Comparison of ENCODE assay signal across 17 cellular contexts in the genomic region with DNA sequence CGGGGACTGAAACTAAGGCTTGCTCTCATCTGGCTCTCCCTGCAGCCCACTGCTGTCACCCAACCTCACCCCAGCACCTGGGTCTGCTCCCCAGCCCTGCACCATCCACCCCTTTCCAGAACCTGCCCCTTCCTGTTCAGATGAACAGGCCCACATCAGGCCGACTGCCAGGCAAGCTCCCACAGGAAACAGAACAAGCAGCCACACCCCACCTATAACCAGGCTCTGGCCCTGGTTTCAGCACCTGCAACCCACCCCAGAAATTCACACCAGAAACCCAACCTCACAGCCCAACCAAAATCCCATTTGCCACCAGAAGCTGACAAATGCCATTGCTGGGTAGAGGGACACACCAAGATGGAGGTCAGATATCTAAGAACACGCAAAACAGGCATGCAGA.
DNase-seq lines count a peak whose midpoint lies in the region; ATAC-seq and TF ChIP-seq lines count a peak whose summit lies in the region.
"Had no signal": no experiment of that assay in that cellular context is flagged by ENCODE, and none has a peak within 500 bp of the region (broad histone marks: within the 10 kb centered on the region; RNA-seq: fewer than 3 reads in every experiment).

No MANE protein-coding gene starts in this region.

- H3K79me2 ChIP-seq in OCI-LY7 (ENCODE audit: insufficient read depth, low read depth, low read length), result peaks cover 15% of the 10 kb centered on the region; the same call in 1 of the 2 replicates

- H3K27me3 ChIP-seq in CD4-positive, CD25-positive, alpha-beta regulatory T cell (ENCODE audit: control insufficient read depth, insufficient read depth, low read length), result no peaks in the 10 kb centered on the region
- H3K27me3 ChIP-seq: BE2C, right lobe of liver, stomach had no signal

- H3K4me1 Mint-ChIP-seq in CD4-positive, CD25-positive, alpha-beta regulatory T cell, result peaks cover 8 to 35% (median 24%) of the 10 kb centered on the region in 4 donors
- peaks cover 94 to 96% of the 10 kb centered on the region in 2 donors for H3K4me1 Mint-ChIP-seq in immature natural killer cell
- H3K4me1 Mint-ChIP-seq in WTC11, result peaks cover 31% of the 10 kb centered on the region

- no peak overlapping the region for H3K27ac ChIP-seq in CD4-positive, CD25-positive, alpha-beta regulatory T cell (ENCODE audit: insufficient read depth, low read length, poor library complexity, severe bottlenecking)
- H3K27ac ChIP-seq in OCI-LY7 (ENCODE audit: low read depth, low read length, poor library complexity, severe bottlenecking), result peak overlapping the region; percentile 95
- H3K27ac ChIP-seq: right lobe of liver, stomach had no signal

- H3K27me3 Mint-ChIP-seq in CD4-positive, CD25-positive, alpha-beta regulatory T cell, result no peaks in the 10 kb centered on the region
- H3K27me3 Mint-ChIP-seq in immature natural killer cell (ENCODE audit: low read depth in 3 of 3), result peaks cover 4 to 12% (median 7%) of the 10 kb centered on the region in 3 donors
- no peaks in the 10 kb centered on the region for H3K27me3 Mint-ChIP-seq in WTC11 (ENCODE audit: low read depth)

- peak in 1 of 2 donors; percentile 37 for ATAC-seq in CD4-positive, CD25-positive, alpha-beta regulatory T cell (ENCODE audit: low read depth in 2 of 2)
- peak; percentile 33 for ATAC-seq in GM18909 (IDR thresholded peaks at IDR 0.05; ENCODE audit: poor library complexity, unreplicated experiment)
- no peak for ATAC-seq in HG02610 (IDR thresholded peaks at IDR 0.05; ENCODE audit: unreplicated experiment)
- no peak for ATAC-seq in WTC11
- ATAC-seq: right lobe of liver had no signal

- H3K4me1 ChIP-seq in CD4-positive, CD25-positive, alpha-beta regulatory T cell (ENCODE audit: control insufficient read depth, insufficient read depth, low read length, poor library complexity, severe bottlenecking), result peaks cover 12% of the 10 kb centered on the region
- peaks cover 100% of the 10 kb centered on the region for H3K4me1 ChIP-seq in OCI-LY7 (ENCODE audit: insufficient read depth, low read length, poor library complexity, severe bottlenecking)

- H4K20me1 ChIP-seq in OCI-LY7 (ENCODE audit: insufficient read depth, low read length), result no peaks in the 10 kb centered on the region

- no peaks in the 10 kb centered on the region for H3K9me2 ChIP-seq in OCI-LY7 (ENCODE audit: insufficient read depth, low read length)

- H3K9me3 ChIP-seq in CD4-positive, CD25-positive, alpha-beta regulatory T cell (ENCODE audit: control insufficient read depth in 2 of 2, low read length in 2 of 2), result no peaks in the 10 kb centered on the region
- H3K9me3 ChIP-seq in OCI-LY7 (ENCODE audit: low read length), result no peaks in the 10 kb centered on the region
- H3K9me3 ChIP-seq: BE2C, right lobe of liver, stomach had no signal

- no peak overlapping the region for H3K4me3 ChIP-seq in CD4-positive, CD25-positive, alpha-beta regulatory T cell (ENCODE audit: low read depth, low read length)
- peak overlapping the region; percentile 17 for H3K4me3 ChIP-seq in OCI-LY7 (ENCODE audit: low read depth, low read length, poor library complexity, severe bottlenecking)
- H3K4me3 ChIP-seq: right lobe of liver, stomach had no signal

- POLR2A ChIA-PET in OCI-LY7 (lab: Charles Lee) (interaction anchor here (0.6 to 12.8 kb wide), 23 partner anchors 8 to 454 kb away, joined by 3 to 107 read pairs (median 5); a partner anchor contains a TSS), WTC11 (lab: Charles Lee) (no interaction called here)

- no peaks in the 10 kb centered on the region for H3K36me3 Mint-ChIP-seq in CD4-positive, CD25-positive, alpha-beta regulatory T cell
- peaks cover 0 to 3% (median 0%) of the 10 kb centered on the region in 3 donors for H3K36me3 Mint-ChIP-seq in immature natural killer cell
- H3K36me3 Mint-ChIP-seq in WTC11, result no peaks in the 10 kb centered on the region

- H3K4me2 ChIP-seq in OCI-LY7 (ENCODE audit: low read length), result peak overlapping the region; percentile 78

- intact Hi-C loops in OCI-LY7 (cut with micrococcal nuclease; ENCODE audit: unreplicated experiment), result loop anchor here (1.0 to 10.0 kb wide), 3 partner anchors 47 to 888 kb away; no protein-coding TSS in a partner anchor

- H3K4me3 Mint-ChIP-seq in CD4-positive, CD25-positive, alpha-beta regulatory T cell, result peak overlapping the region in 2 of 4 donors; percentile 41 to 52
- H3K4me3 Mint-ChIP-seq in immature natural killer cell, result peak overlapping the region; percentile 49 to 84 (median 78)
- H3K4me3 Mint-ChIP-seq in WTC11, result no peak overlapping the region

- H2AFZ ChIP-seq in OCI-LY7 (ENCODE audit: low read length), result peak overlapping the region; percentile 11; the same call in 1 of the 2 replicates

- no peaks in the 10 kb centered on the region for H3K36me3 ChIP-seq in CD4-positive, CD25-positive, alpha-beta regulatory T cell (ENCODE audit: control insufficient read depth, insufficient read depth, low read length)
- H3K36me3 ChIP-seq in OCI-LY7 (ENCODE audit: insufficient read depth, low read length), result peaks cover 17% of the 10 kb centered on the region
- H3K36me3 ChIP-seq: BE2C, right lobe of liver, stomach had no signal

- no TSS peak for BruUV-seq in OCI-LY7 (replicated peaks; lab: Mats Ljungman, UMichigan)

- TF ChIP-seq CTCF in OCI-LY7 (conservative IDR thresholded peaks at IDR 0.05; ENCODE audit: low read length), result no peak
- no peak for TF ChIP-seq CTCF in WTC11 (IDR thresholded peaks at IDR 0.05)

- H3K27ac Mint-ChIP-seq in CD4-positive, CD25-positive, alpha-beta regulatory T cell, result peak overlapping the region; percentile 21 to 93 (median 84)
- H3K27ac Mint-ChIP-seq in immature natural killer cell, result peak overlapping the region; percentile 87 to 99 (median 94)
- H3K27ac Mint-ChIP-seq in WTC11, result no peak overlapping the region

- CTCF ChIA-PET in OCI-LY7 (lab: Charles Lee; ENCODE audit: unreplicated experiment) (interaction anchor here (0.5 to 2.9 kb wide), 8 partner anchors 9 to 156 kb away, joined by 3 to 13 read pairs (median 6); no protein-coding TSS in a partner anchor), WTC11 (lab: Charles Lee) (no interaction called here)

- peak in 1 of 3 donors; percentile 52 for DNase-seq in CD4-positive, CD25-positive, alpha-beta regulatory T cell
- DNase-seq in OCI-LY7 (ENCODE audit: low spot score) (peak; percentile 80), immature natural killer cell (peak; percentile 61 to 71 (median 61)), AG08395 (ENCODE audit: low spot score) (no peak), NCI-H345 (lab: John Stamatoyannopoulos, UW) (no peak), WTC11 (ENCODE audit: low spot score) (no peak)
- DNase-seq: activated effector memory CD4-positive, alpha-beta T cell treated with anti-CD3 and anti-CD28 coated beads, Interleukin-2, amount 50 U/mL, for 16 hours; BE2C; glutamatergic neuron; kidney glomerular epithelial cell; NCI-H2029 treated with DMSO at 0.1 percent for 48 hours; NCI-H774; right lobe of liver; stimulated activated CD4-positive, alpha-beta T cell treated with anti-CD3 and anti-CD28 coated beads, Interleukin-4, amount 100 ng/mL, for 1 hour; stomach had no signal

- H3K9me3 Mint-ChIP-seq in CD4-positive, CD25-positive, alpha-beta regulatory T cell, result peaks cover 0 to 1% (median 0%) of the 10 kb centered on the region in 7 donors
- no peaks in the 10 kb centered on the region for H3K9me3 Mint-ChIP-seq in immature natural killer cell
- H3K9me3 Mint-ChIP-seq in WTC11, result peaks cover 5% of the 10 kb centered on the region; the same call in 1 of the 2 replicates

TF ChIP-seq in WTC11, 78 proteins besides CTCF, POLR2A, EP300 and RAD21:
- TF ChIP-seq ZNF423 (CRISPR knock-in tag; IDR thresholded peaks at IDR 0.05) (no peak), HMGA2 (CRISPR knock-in tag; IDR thresholded peaks at IDR 0.05) (no peak), OVOL2 (CRISPR knock-in tag; IDR thresholded peaks at IDR 0.05; ENCODE audit: borderline replicate concordance) (no peak), ATF1 (CRISPR knock-in tag; IDR thresholded peaks at IDR 0.05) (no peak), NR2C2 (CRISPR knock-in tag; IDR thresholded peaks at IDR 0.05) (no peak), GABPB1 (CRISPR knock-in tag; IDR thresholded peaks at IDR 0.05) (no peak)

Comparison
In these comparisons a context has a peak if more than half of its experiments do, and no peak if none do; other contexts are left out.
1. DNase-seq: peak in OCI-LY7 (single experiment) and immature natural killer cell (3 of 3); none in AG08395 (single experiment), NCI-H345 (single experiment) and WTC11 (single experiment).